1 cellular context compared by ENCODE assay signal in the genomic region with DNA sequence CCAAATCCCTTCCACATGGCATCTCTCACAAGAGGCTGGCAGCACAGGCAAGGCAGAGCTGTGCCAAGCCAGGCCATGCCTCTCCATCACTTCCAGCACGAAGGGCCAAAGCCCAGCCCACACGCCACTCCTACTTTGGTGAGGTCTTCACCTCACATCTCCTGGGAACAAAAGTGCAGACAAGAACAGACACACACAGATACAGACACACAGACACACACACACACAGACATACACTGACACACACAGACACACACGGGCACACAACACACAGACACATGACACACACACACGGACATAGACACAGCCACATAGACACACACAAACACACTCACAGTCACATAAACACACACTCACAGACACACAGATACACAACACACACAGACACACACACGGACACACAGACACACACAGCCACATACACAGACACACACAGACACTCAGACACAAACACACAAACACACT.
TF ChIP-seq lines count a peak whose summit lies in the region.

No MANE protein-coding gene starts in this region.

TF ChIP-seq in HEK293, 187 proteins besides CTCF, POLR2A, EP300 and RAD21 (continued from another document):
- TF ChIP-seq ZNF311 (tag by site-specific recombination; IDR thresholded peaks at IDR 0.05; ENCODE audit: borderline replicate concordance): peak; percentile 69; the same call in 1 of the 2 replicates
- TF ChIP-seq ZNF707 (tag by site-specific recombination; IDR thresholded peaks at IDR 0.05): 0 out of 2 replicates have a peak, but pooled peaks have one; percentile 10
- TF ChIP-seq YY1 (tag by site-specific recombination; IDR thresholded peaks at IDR 0.05): no peak
